ENCODE assay signal across 15 cellular contexts in genomic region chr13:112067871-112068305, GRCh38. TPM values are rescaled to one million over a fixed set of nuclear protein-coding genes. Genes with fewer than 3 reads are reported as not detected.
DNase-seq lines count a peak whose midpoint lies in the region; ATAC-seq and TF ChIP-seq lines count a peak whose summit lies in the region.
"Had no signal": no experiment of that assay in that cellular context is flagged by ENCODE, and none has a peak within 500 bp of the region (broad histone marks: within the 10 kb centered on the region; RNA-seq: fewer than 3 reads in every experiment).

No MANE protein-coding gene starts in this region.

- TF ChIP-seq POLR2A in breast epithelium (IDR thresholded peaks at IDR 0.05): no peak

- intact Hi-C loops in breast epithelium (cut with DNase I; ENCODE audit: low total_unique reads): no loop called here

- WGBS in iPS DF 6.9 (ENCODE audit: insufficient coverage, insufficient read length): no CpG with 5 or more reads among the region's 61 CpGs
- under 1% methylated on average over 61 of the region's 61 CpGs for WGBS in urinary bladder

- H3K27ac ChIP-seq in iPS DF 6.9 (ENCODE audit: low read length) (no peak overlapping the region), urinary bladder (ENCODE audit: low read depth) (no peak overlapping the region), breast epithelium (no peak overlapping the region)
- H3K27ac ChIP-seq: pancreas had no signal

- DNase-seq in activated CD8-positive, alpha-beta memory T cell treated with anti-CD3 and anti-CD28 coated beads, Interleukin-2, amount 50 U/mL, for 48 hours: peak; percentile 54
- DNase-seq in activated CD8-positive, alpha-beta memory T cell treated with anti-CD3 and anti-CD28 coated beads for 24 hours: no peak
- peak; percentile 28 for DNase-seq in NCI-H2227 treated with DMSO at 0.1 percent for 48 hours (lab: John Stamatoyannopoulos, UW)
- DNase-seq in iPS DF 6.9 (ENCODE audit: low read depth, low spot score): no peak
- no peak for DNase-seq in breast epithelium (ENCODE audit: low spot score in 2 of 2)
- DNase-seq in BE2C: no peak
- DNase-seq: amygdala, cortex of kidney, DMS153, T-cell had no signal

- ATAC-seq in HG02884 (IDR thresholded peaks at IDR 0.05; ENCODE audit: unreplicated experiment): no peak
- ATAC-seq: pancreas, T-cell had no signal

- H3K9me3 ChIP-seq in iPS DF 6.9 (ENCODE audit: control insufficient read depth, insufficient read depth, low read length) (no peaks in the 10 kb centered on the region), breast epithelium (no peaks in the 10 kb centered on the region), BE2C (no peaks in the 10 kb centered on the region)
- H3K9me3 ChIP-seq: pancreas had no signal

- H3K4me3 ChIP-seq in iPS DF 6.9 (ENCODE audit: low read length) (peak overlapping the region; percentile 33; the same call in 1 of the 2 replicates), urinary bladder (ENCODE audit: low read depth, low read length) (peak overlapping the region; percentile 24), breast epithelium (no peak overlapping the region), BE2C (ENCODE audit: low read depth, low read length) (no peak overlapping the region)
- H3K4me3 ChIP-seq: pancreas had no signal

- H3K36me3 ChIP-seq in iPS DF 6.9 (ENCODE audit: control insufficient read depth, insufficient read depth, low read length) (no peaks in the 10 kb centered on the region; the same call in 1 of the 2 replicates), urinary bladder (ENCODE audit: insufficient read depth) (no peaks in the 10 kb centered on the region), breast epithelium (no peaks in the 10 kb centered on the region), BE2C (no peaks in the 10 kb centered on the region)
- H3K36me3 ChIP-seq: pancreas had no signal

- H3K4me1 ChIP-seq in iPS DF 6.9 (ENCODE audit: control insufficient read depth, insufficient read depth, low read length) (peaks cover 3% of the 10 kb centered on the region), urinary bladder (ENCODE audit: insufficient read depth) (peaks cover under 1% of the 10 kb centered on the region), breast epithelium (no peaks in the 10 kb centered on the region), BE2C (no peaks in the 10 kb centered on the region)

- H3K27me3 ChIP-seq in iPS DF 6.9 (ENCODE audit: control insufficient read depth, insufficient read depth, low read length) (peaks cover 70% of the 10 kb centered on the region), breast epithelium (peaks cover 5 to 91% of the 10 kb centered on the region in 2 donors), BE2C (peaks cover 75% of the 10 kb centered on the region)

- TF ChIP-seq CTCF in breast epithelium (IDR thresholded peaks at IDR 0.05): no peak
- TF ChIP-seq CTCF in BE2C (IDR thresholded peaks at IDR 0.05; ENCODE audit: low read depth, low read length): no peak

RNA-seq across cellular contexts. Expression of gene SOX1, which starts 0.9 kb away (rescaled TPM):
- total RNA-seq in urinary bladder: not detected
- polyA plus RNA-seq in urinary bladder: not detected
- total RNA-seq in breast epithelium: not detected
- not detected for polyA plus RNA-seq in BE2C (2012; ENCODE audit: insufficient read depth, insufficient read length, low read depth)
- total RNA-seq: fibroblast of lung, pancreas, RPMI7951, T-cell had no signal
- polyA plus RNA-seq: fibroblast of lung, pancreas had no signal

Comparison
In these comparisons a context has a peak if more than half of its experiments do, and no peak if none do; other contexts are left out.
1. DNase-seq: peak in activated CD8-positive, alpha-beta memory T cell treated with anti-CD3 and anti-CD28 coated beads, Interleukin-2, amount 50 U/mL, for 48 hours (single experiment) and NCI-H2227 treated with DMSO at 0.1 percent for 48 hours (single experiment); none in activated CD8-positive, alpha-beta memory T cell treated with anti-CD3 and anti-CD28 coated beads for 24 hours (single experiment), iPS DF 6.9 (single experiment), breast epithelium (0 of 2) and BE2C (single experiment).
2. H3K4me3 ChIP-seq: peak in iPS DF 6.9 (single experiment) and urinary bladder (single experiment); none in breast epithelium (0 of 3) and BE2C (single experiment).